1 cellular context compared by ENCODE assay signal in the genomic region with DNA sequence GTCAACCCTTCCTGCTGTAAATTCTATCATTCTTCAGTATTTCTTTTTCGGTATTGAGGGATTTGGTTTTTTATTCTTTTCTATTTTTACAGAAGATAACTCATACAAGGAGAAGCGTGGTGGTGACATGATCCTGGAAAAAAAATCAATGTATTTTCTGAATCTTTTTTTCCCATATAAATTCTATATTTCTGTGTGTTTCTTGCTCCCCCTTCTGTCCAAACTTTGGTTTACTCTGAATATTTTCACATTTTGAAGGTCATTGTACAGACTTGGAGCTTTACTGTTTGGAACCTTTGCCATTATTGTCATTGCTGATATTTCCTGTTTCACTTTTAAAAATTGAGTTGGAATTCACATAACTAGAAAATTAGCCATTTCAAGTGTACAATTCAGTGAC.
TF ChIP-seq lines count a peak whose summit lies in the region.

No MANE protein-coding gene starts in this region.

TF ChIP-seq in WTC11, 78 proteins besides CTCF, POLR2A, EP300 and RAD21 (continued from another document):
- TF ChIP-seq, protein P1, sequence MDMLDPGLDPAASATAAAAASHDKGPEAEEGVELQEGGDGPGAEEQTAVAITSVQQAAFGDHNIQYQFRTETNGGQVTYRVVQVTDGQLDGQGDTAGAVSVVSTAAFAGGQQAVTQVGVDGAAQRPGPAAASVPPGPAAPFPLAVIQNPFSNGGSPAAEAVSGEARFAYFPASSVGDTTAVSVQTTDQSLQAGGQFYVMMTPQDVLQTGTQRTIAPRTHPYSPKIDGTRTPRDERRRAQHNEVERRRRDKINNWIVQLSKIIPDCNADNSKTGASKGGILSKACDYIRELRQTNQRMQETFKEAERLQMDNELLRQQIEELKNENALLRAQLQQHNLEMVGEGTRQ (CRISPR knock-in tag; IDR thresholded peaks at IDR 0.05) = no peak
- TF ChIP-seq JAZF1 (CRISPR knock-in tag; IDR thresholded peaks at IDR 0.05) = no peak
- no peak for TF ChIP-seq SMAD4 (CRISPR knock-in tag; IDR thresholded peaks at IDR 0.05)
- no peak for TF ChIP-seq KAT7 (CRISPR knock-in tag; IDR thresholded peaks at IDR 0.05; ENCODE audit: borderline replicate concordance)
- no peak for TF ChIP-seq HMGA2 (CRISPR knock-in tag; IDR thresholded peaks at IDR 0.05)
- TF ChIP-seq ZNF423 (CRISPR knock-in tag; IDR thresholded peaks at IDR 0.05) = no peak
